ENCODE assay signal across 9 cellular contexts in genomic region chr20:31740208-31740607, GRCh38. TPM values are rescaled to one million over a fixed set of nuclear protein-coding genes. Genes with fewer than 3 reads are reported as not detected.
DNase-seq lines count a peak whose midpoint lies in the region; ATAC-seq, FAIRE-seq and TF ChIP-seq lines count a peak whose summit lies in the region.
"Had no signal": no experiment of that assay in that cellular context is flagged by ENCODE, and none has a peak within 500 bp of the region (broad histone marks: within the 10 kb centered on the region; RNA-seq: fewer than 3 reads in every experiment).

No MANE protein-coding gene starts in this region.

- 0% methylated on average over 1 of the region's 1 CpG for WGBS in HepG2 (ENCODE audit: low lambda C conversion rate)
- WGBS in right lobe of liver (ENCODE audit: insufficient coverage, low coverage, low lambda C conversion rate, missing lambda C conversion rate): 0% methylated on average over 1 of the region's 1 CpG

- peaks cover 13% of the 10 kb centered on the region for H3K36me3 Mint-ChIP-seq in activated T-helper 2 cell treated with anti-CD3 and anti-CD28 coated beads, Interferon-gamma antibody, Interleukin-2, Interleukin-4, amounts not matched to agents 10 μg/mL and 5 μg/mL and 100 μg/mL, durations not matched to agents 14 hours and 24 hours and 36 hours (ENCODE audit: low read depth)

- H3K4me3 ChIP-seq in HepG2 (replicated peaks in 1 of 3; ENCODE audit: insufficient read depth in 1 of 3, low read depth in 2 of 3, low read length in 3 of 3) (peak overlapping the region; percentile 90 to 97 (median 93)), right lobe of liver (no peak overlapping the region)

- peak overlapping the region; percentile 84 for H3K27ac ChIP-seq in HepG2 (ENCODE audit: extremely low read length, insufficient read depth, low read length)
- H3K27ac ChIP-seq in right lobe of liver: no peak overlapping the region

- H3K4me1 ChIP-seq in HepG2 (ENCODE audit: insufficient read depth, low read length): peaks cover 41% of the 10 kb centered on the region
- H3K4me1 ChIP-seq in right lobe of liver: peaks cover 0 to 6% (median under 1%) of the 10 kb centered on the region in 4 donors

- no peak for TF ChIP-seq CTCF in HepG2 (CRISPR knock-in tag; IDR thresholded peaks at IDR 0.05)
- TF ChIP-seq CTCF in right lobe of liver (IDR thresholded peaks at IDR 0.05): no peak

- peaks cover 66% of the 10 kb centered on the region for H3K79me2 ChIP-seq in HepG2 (ENCODE audit: insufficient read depth, low read length)

- H3K27me3 ChIP-seq in HepG2 (ENCODE audit: control insufficient read depth in 1 of 2, insufficient read depth in 2 of 2, low read length in 2 of 2) (peaks cover 0 to 3% of the 10 kb centered on the region in 2 experiments; a peak in 2 of 5 replicates), right lobe of liver (no peaks in the 10 kb centered on the region)

- H2AFZ ChIP-seq in HepG2 (ENCODE audit: low read length): peak overlapping the region; percentile 33

- H3K9me3 ChIP-seq in HepG2 (ENCODE audit: low read length) (no peaks in the 10 kb centered on the region), right lobe of liver (no peaks in the 10 kb centered on the region)

- no peak overlapping the region for H3K4me3 Mint-ChIP-seq in activated T-helper 2 cell treated with anti-CD3 and anti-CD28 coated beads, Interferon-gamma antibody, Interleukin-2, Interleukin-4, amounts not matched to agents 10 μg/mL and 5 μg/mL and 100 μg/mL, durations not matched to agents 14 hours and 24 hours and 36 hours (ENCODE audit: low read depth)

- H3K27me3 Mint-ChIP-seq in activated T-helper 2 cell treated with anti-CD3 and anti-CD28 coated beads, Interferon-gamma antibody, Interleukin-2, Interleukin-4, amounts not matched to agents 10 μg/mL and 5 μg/mL and 100 μg/mL, durations not matched to agents 14 hours and 24 hours and 36 hours (ENCODE audit: low read depth): no peaks in the 10 kb centered on the region

- TF ChIP-seq POLR2A in HepG2 (IDR thresholded peaks at IDR 0.05; ENCODE audit: insufficient read depth in 1 of 2, low read depth in 2 of 2, low read length in 2 of 2) (no peak), right lobe of liver (IDR thresholded peaks at IDR 0.05) (no peak)

- ATAC-seq in HepG2 (no peak), right lobe of liver (no peak), HG02623 (IDR thresholded peaks at IDR 0.05; ENCODE audit: unreplicated experiment) (no peak), HG03097 (IDR thresholded peaks at IDR 0.05; ENCODE audit: low FRiP score, unreplicated experiment) (no peak)
- ATAC-seq: left lobe of liver had no signal

- peak overlapping the region; percentile 90 for H3K9ac ChIP-seq in HepG2 (ENCODE audit: insufficient read depth, low read depth, low read length)

- intact Hi-C loops in HepG2 (cut with micrococcal nuclease; ENCODE audit: unreplicated experiment): no loop called here
- intact Hi-C loops in right lobe of liver (cut with DNase I): no loop called here
- intact Hi-C loops in activated T-helper 2 cell treated with anti-CD3 and anti-CD28 coated beads, Interferon-gamma antibody, Interleukin-2, Interleukin-4, amounts not matched to agents 10 μg/mL and 5 μg/mL and 100 μg/mL, durations not matched to agents 14 hours and 24 hours and 36 hours (cut with micrococcal nuclease): loop anchor here (1.0 kb wide), 1 partner anchor 23 kb away; no protein-coding TSS in a partner anchor

- FAIRE-seq in HepG2 (lab: Jason Lieb, UNC): no peak
- FAIRE-seq in RCC 7860 (lab: Jason Lieb, UNC): no peak

- no peak for TF ChIP-seq EP300 in HepG2 (IDR thresholded peaks at IDR 0.05; ENCODE audit: low read depth in 2 of 2, low read length in 2 of 2)
- TF ChIP-seq EP300 in HepG2 (CRISPR knock-in tag; IDR thresholded peaks at IDR 0.05; ENCODE audit: borderline replicate concordance): no peak

- no peak overlapping the region for H3K27ac Mint-ChIP-seq in activated T-helper 2 cell treated with anti-CD3 and anti-CD28 coated beads, Interferon-gamma antibody, Interleukin-2, Interleukin-4, amounts not matched to agents 10 μg/mL and 5 μg/mL and 100 μg/mL, durations not matched to agents 14 hours and 24 hours and 36 hours

- peaks cover 4% of the 10 kb centered on the region for H3K4me1 Mint-ChIP-seq in activated T-helper 2 cell treated with anti-CD3 and anti-CD28 coated beads, Interferon-gamma antibody, Interleukin-2, Interleukin-4, amounts not matched to agents 10 μg/mL and 5 μg/mL and 100 μg/mL, durations not matched to agents 14 hours and 24 hours and 36 hours (ENCODE audit: low read depth)

- POLR2A ChIA-PET in HepG2 (lab: Yijun Ruan, JAX): interaction anchor here (0.7 to 3.2 kb wide), 6 partner anchors 13 to 132 kb away, joined by 3 to 34 read pairs (median 8); no protein-coding TSS in a partner anchor

- no peaks in the 10 kb centered on the region for H3K9me3 Mint-ChIP-seq in activated T-helper 2 cell treated with anti-CD3 and anti-CD28 coated beads, Interferon-gamma antibody, Interleukin-2, Interleukin-4, amounts not matched to agents 10 μg/mL and 5 μg/mL and 100 μg/mL, durations not matched to agents 14 hours and 24 hours and 36 hours

- no peaks in the 10 kb centered on the region for H4K20me1 ChIP-seq in HepG2 (ENCODE audit: insufficient read depth, low read length)

- no TSS peak for BruUV-seq in HepG2 (replicated peaks; lab: Mats Ljungman, UMichigan)

- no peak for TF ChIP-seq RAD21 in HepG2 (CRISPR knock-in tag; IDR thresholded peaks at IDR 0.05)

- H3K4me2 ChIP-seq in HepG2 (ENCODE audit: low read depth, low read length): peak overlapping the region; percentile 93

- in situ Hi-C loops in HepG2 (cut with HindIII; ENCODE audit: extremely low pct_ligation_motif_present, low pct_unique_long_range_greater_than_20kb): no loop called here

- peaks cover 2 to 15% of the 10 kb centered on the region in 2 experiments; a peak in 3 of 5 replicates for H3K36me3 ChIP-seq in HepG2 (replicated peaks in 1 of 2; ENCODE audit: control insufficient read depth in 1 of 2, insufficient read depth in 2 of 2, low read length in 2 of 2)
- no peaks in the 10 kb centered on the region for H3K36me3 ChIP-seq in right lobe of liver

- DNase-seq in HepG2 (ENCODE audit: low spot score) (no peak), right lobe of liver (no peak), RCC 7860 (ENCODE audit: low spot score) (peak; percentile 39), fibroblast of gingiva (ENCODE audit: low read depth) (peak; percentile 41), T-helper 9 cell (no peak)
- DNase-seq in activated T-helper 2 cell treated with anti-CD3 and anti-CD28 coated beads, Interferon-gamma antibody, Interleukin-2, Interleukin-4, amounts not matched to agents 10 μg/mL and 5 μg/mL and 100 μg/mL, durations not matched to agents 14 hours and 24 hours and 36 hours (ENCODE audit: low spot score): no peak

- CTCF ChIA-PET in HepG2 (lab: Yijun Ruan, JAX; ENCODE audit: low intra/inter-chr PET ratio, low total read pairs): no interaction called here

RNA-seq across cellular contexts. Expression of gene TPX2, which starts 1.1 kb away (rescaled TPM):
- total RNA-seq in HepG2 (2016; rRNA removed; fragmentation: Illumina TruSeq; extraction: Trizol): 124 and 190 TPM in 2 replicates
- 19.7 and 21.4 TPM in 2 replicates for total RNA-seq in HepG2 (2016; cell fraction: cytosol; rRNA removed; fragmentation: Illumina TruSeq; extraction: Trizol; ENCODE audit: low read depth)
- total RNA-seq in HepG2 (2016; cell fraction: insoluble cytoplasmic fraction; rRNA removed; fragmentation: Illumina TruSeq; extraction: Trizol): 123 and 174 TPM in 2 replicates
- total RNA-seq in HepG2 (2016; cell fraction: membrane; rRNA removed; fragmentation: Illumina TruSeq; extraction: Trizol): 59.2 and 59.7 TPM in 2 replicates
- 91.9 and 95.0 TPM in 2 replicates for total RNA-seq in HepG2 (2016; cell fraction: nucleus; rRNA removed; fragmentation: Illumina TruSeq; extraction: Trizol)
- 20.0 and 34.3 TPM in 2 replicates for polyA plus RNA-seq in HepG2 (2011; rRNA removed)
- polyA plus RNA-seq in HepG2 (2011; cell fraction: cytosol; rRNA removed): 21.1 and 21.9 TPM in 2 replicates
- 16.5 and 21.6 TPM in 2 replicates for polyA plus RNA-seq in HepG2 (2011; cell fraction: nucleus; rRNA removed)
- polyA plus RNA-seq in HepG2 (2012): 28.3 and 61.6 TPM in 2 replicates
- polyA plus RNA-seq in HepG2 (2016; cell fraction: cytosol; fragmentation: Illumina TruSeq; extraction: Trizol; ENCODE audit: low read depth): 8.4 and 9.3 TPM in 2 replicates
- 186 and 207 TPM in 2 replicates for polyA plus RNA-seq in HepG2 (2016; cell fraction: insoluble cytoplasmic fraction; fragmentation: Illumina TruSeq; extraction: Trizol; ENCODE audit: low read depth)
- 30.8 and 32.2 TPM in 2 replicates for polyA plus RNA-seq in HepG2 (2016; cell fraction: membrane; fragmentation: Illumina TruSeq; extraction: Trizol; ENCODE audit: low read depth)
- polyA plus RNA-seq in HepG2 (2016; cell fraction: nucleus; fragmentation: Illumina TruSeq; extraction: Trizol; ENCODE audit: insufficient read depth, low read depth): 122 and 124 TPM in 2 replicates
- polyA minus RNA-seq in HepG2 (2011; rRNA and poly(A)+ RNA removed; ENCODE audit: low replicate concordance): 23.1 and 74.5 TPM in 2 replicates
- polyA minus RNA-seq in HepG2 (2011; cell fraction: cytosol; rRNA and poly(A)+ RNA removed): 31.8 and 39.1 TPM in 2 replicates
- 42.3 and 53.4 TPM in 2 replicates for polyA minus RNA-seq in HepG2 (2011; cell fraction: nucleus; rRNA and poly(A)+ RNA removed)
- 1 to 10 TPM in 5 of 6 experiments, under 1 TPM in 1; 0.56 to 8.3 (median 2.8) TPM for total RNA-seq in right lobe of liver
- 82.8 and 83.0 TPM in 2 replicates for total RNA-seq in activated T-helper 2 cell treated with anti-CD3 and anti-CD28 coated beads, Interferon-gamma antibody, Interleukin-2, Interleukin-4, amounts not matched to agents 10 μg/mL and 5 μg/mL and 100 μg/mL, durations not matched to agents 14 hours and 24 hours and 36 hours

RNA-seq across cellular contexts. Expression of gene BCL2L1, which starts 17.5 kb away (rescaled TPM):
- 164 and 200 TPM in 2 replicates for total RNA-seq in HepG2 (2016; rRNA removed; fragmentation: Illumina TruSeq; extraction: Trizol)
- 60.9 and 61.0 TPM in 2 replicates for total RNA-seq in HepG2 (2016; cell fraction: cytosol; rRNA removed; fragmentation: Illumina TruSeq; extraction: Trizol; ENCODE audit: low read depth)
- total RNA-seq in HepG2 (2016; cell fraction: insoluble cytoplasmic fraction; rRNA removed; fragmentation: Illumina TruSeq; extraction: Trizol): 169 and 173 TPM in 2 replicates
- total RNA-seq in HepG2 (2016; cell fraction: membrane; rRNA removed; fragmentation: Illumina TruSeq; extraction: Trizol): 190 and 201 TPM in 2 replicates
- 135 and 148 TPM in 2 replicates for total RNA-seq in HepG2 (2016; cell fraction: nucleus; rRNA removed; fragmentation: Illumina TruSeq; extraction: Trizol)
- polyA plus RNA-seq in HepG2 (2011; rRNA removed): 258 and 259 TPM in 2 replicates
- 215 and 224 TPM in 2 replicates for polyA plus RNA-seq in HepG2 (2011; cell fraction: cytosol; rRNA removed)
- 123 and 146 TPM in 2 replicates for polyA plus RNA-seq in HepG2 (2011; cell fraction: nucleus; rRNA removed)
- 184 and 192 TPM in 2 replicates for polyA plus RNA-seq in HepG2 (2012)
- polyA plus RNA-seq in HepG2 (2016; cell fraction: cytosol; fragmentation: Illumina TruSeq; extraction: Trizol; ENCODE audit: low read depth): 77.5 and 91.4 TPM in 2 replicates
- polyA plus RNA-seq in HepG2 (2016; cell fraction: insoluble cytoplasmic fraction; fragmentation: Illumina TruSeq; extraction: Trizol; ENCODE audit: low read depth): 214 and 252 TPM in 2 replicates
- 208 and 211 TPM in 2 replicates for polyA plus RNA-seq in HepG2 (2016; cell fraction: membrane; fragmentation: Illumina TruSeq; extraction: Trizol; ENCODE audit: low read depth)
- 168 and 174 TPM in 2 replicates for polyA plus RNA-seq in HepG2 (2016; cell fraction: nucleus; fragmentation: Illumina TruSeq; extraction: Trizol; ENCODE audit: insufficient read depth, low read depth)
- 34.8 and 259 TPM in 2 replicates for polyA minus RNA-seq in HepG2 (2011; rRNA and poly(A)+ RNA removed; ENCODE audit: low replicate concordance)
- polyA minus RNA-seq in HepG2 (2011; cell fraction: cytosol; rRNA and poly(A)+ RNA removed): 124 TPM in 2 replicates
- 215 and 221 TPM in 2 replicates for polyA minus RNA-seq in HepG2 (2011; cell fraction: nucleus; rRNA and poly(A)+ RNA removed)
- total RNA-seq in right lobe of liver: 10 to 100 TPM; 30.5 to 96.1 (median 63.4) TPM
- 313 and 326 TPM in 2 replicates for total RNA-seq in activated T-helper 2 cell treated with anti-CD3 and anti-CD28 coated beads, Interferon-gamma antibody, Interleukin-2, Interleukin-4, amounts not matched to agents 10 μg/mL and 5 μg/mL and 100 μg/mL, durations not matched to agents 14 hours and 24 hours and 36 hours

Comparison
In these comparisons a context has a peak if more than half of its experiments do, and no peak if none do; other contexts are left out.
1. H3K4me3 ChIP-seq: peak in HepG2 (3 of 3); none in right lobe of liver (0 of 3).
2. DNase-seq: peak in RCC 7860 (single experiment) and fibroblast of gingiva (single experiment); none in HepG2 (single experiment), right lobe of liver (0 of 3), T-helper 9 cell (single experiment) and activated T-helper 2 cell treated with anti-CD3 and anti-CD28 coated beads, Interferon-gamma antibody, Interleukin-2, Interleukin-4, amounts not matched to agents 10 μg/mL and 5 μg/mL and 100 μg/mL, durations not matched to agents 14 hours and 24 hours and 36 hours (single experiment).